ENCODE assay signal across 11 cellular contexts in genomic region chrX:39492495-39493162, GRCh38.
A peak's percentile ranks its signal among the peaks of the same experiment; 100 is the strongest.
DNase-seq lines count a peak whose midpoint lies in the region; ATAC-seq and TF ChIP-seq lines count a peak whose summit lies in the region.
"Had no signal": no experiment of that assay in that cellular context is flagged by ENCODE, and none has a peak within 500 bp of the region (broad histone marks: within the 10 kb centered on the region; RNA-seq: fewer than 3 reads in every experiment).

No MANE protein-coding gene starts in this region.

- ATAC-seq in GM18511 (IDR thresholded peaks at IDR 0.05; ENCODE audit: unreplicated experiment) (peak; percentile 66), HG02610 (IDR thresholded peaks at IDR 0.05; ENCODE audit: unreplicated experiment) (peak; percentile 61)
- ATAC-seq in activated T-cell treated with anti-CD3 and anti-CD28 coated beads, Interleukin-2, amount 50 U/mL, for 72 hours (replicated peaks in 1 of 2): no peak

- H3K4me3 ChIP-seq in stomach: no peak overlapping the region

- DNase-seq in SIG-M5 treated with dmso at 0.1 percent for 504 hours (lab: John Stamatoyannopoulos, UW; ENCODE audit: unreplicated experiment): peak; percentile 80
- DNase-seq in mucosa of gallbladder (ENCODE audit: low spot score): peak; percentile 50
- DNase-seq in stimulated activated CD4-positive, alpha-beta T cell treated with anti-CD3 and anti-CD28 coated beads, Interleukin-1b, Interleukin-23, amount 100 ng/mL, for 48 hours: no peak
- no peak for DNase-seq in hippocampal formation (lab: John Stamatoyannopoulos, UW)
- no peak for DNase-seq in activated T-cell treated with anti-CD3 and anti-CD28 coated beads, Interleukin-2, amount 50 U/mL, for 72 hours
- DNase-seq in stomach: no peak
- DNase-seq: NCI-H146, T-helper 9 cell had no signal

- 32 to 68% (median 47%) methylated on average over 6 of the region's 6 CpGs for WGBS in stomach, 5 donors

- H3K36me3 ChIP-seq in stomach: no peaks in the 10 kb centered on the region

- H3K27me3 Mint-ChIP-seq in activated T-cell treated with anti-CD3 and anti-CD28 coated beads, Interleukin-2, amount 50 U/mL, for 72 hours (ENCODE audit: low read depth): peaks cover 10% of the 10 kb centered on the region

- no peak overlapping the region for H3K4me3 Mint-ChIP-seq in activated T-cell treated with anti-CD3 and anti-CD28 coated beads, Interleukin-2, amount 50 U/mL, for 72 hours
- H3K4me3 Mint-ChIP-seq: neural crest cell had no signal

- H3K36me3 Mint-ChIP-seq in activated T-cell treated with anti-CD3 and anti-CD28 coated beads, Interleukin-2, amount 50 U/mL, for 72 hours (ENCODE audit: insufficient read depth in 2 of 2): peaks cover 2% of the 10 kb centered on the region in 2 donors

- H3K27me3 ChIP-seq in stomach: peaks cover 0 to 4% (median 0%) of the 10 kb centered on the region in 3 donors

- peaks cover 42% of the 10 kb centered on the region for H3K4me1 Mint-ChIP-seq in activated T-cell treated with anti-CD3 and anti-CD28 coated beads, Interleukin-2, amount 50 U/mL, for 72 hours (ENCODE audit: low read depth)

- H3K27ac ChIP-seq in stomach: peak overlapping the region in 1 of 5 donors; percentile 43

- intact Hi-C loops in stomach (cut with DNase I; ENCODE audit: low total_unique reads): no loop called here

- H3K4me1 ChIP-seq in stomach: peaks cover 0 to 7% (median 0%) of the 10 kb centered on the region in 4 donors

- H3K9me3 ChIP-seq in stomach: no peaks in the 10 kb centered on the region

- TF ChIP-seq EP300 in stomach (IDR thresholded peaks at IDR 0.05): no peak

- no peak overlapping the region for H3K27ac Mint-ChIP-seq in activated T-cell treated with anti-CD3 and anti-CD28 coated beads, Interleukin-2, amount 50 U/mL, for 72 hours

- TF ChIP-seq POLR2A in stomach (IDR thresholded peaks at IDR 0.05): no peak

- TF ChIP-seq CTCF in stomach (IDR thresholded peaks at IDR 0.05): no peak

- peaks cover 0 to 2% of the 10 kb centered on the region in 2 donors for H3K9me3 Mint-ChIP-seq in activated T-cell treated with anti-CD3 and anti-CD28 coated beads, Interleukin-2, amount 50 U/mL, for 72 hours

Comparison
In these comparisons a context has a peak if more than half of its experiments do, and no peak if none do; other contexts are left out.
1. ATAC-seq: peak in GM18511 (single experiment) and HG02610 (single experiment); none in activated T-cell treated with anti-CD3 and anti-CD28 coated beads, Interleukin-2, amount 50 U/mL, for 72 hours (0 of 2).
2. DNase-seq: peak in SIG-M5 treated with dmso at 0.1 percent for 504 hours (single experiment) and mucosa of gallbladder (single experiment); none in stimulated activated CD4-positive, alpha-beta T cell treated with anti-CD3 and anti-CD28 coated beads, Interleukin-1b, Interleukin-23, amount 100 ng/mL, for 48 hours (single experiment), hippocampal formation (0 of 2), activated T-cell treated with anti-CD3 and anti-CD28 coated beads, Interleukin-2, amount 50 U/mL, for 72 hours (0 of 2) and stomach (single experiment).